Comparison of ENCODE assay signal across 8 cellular contexts in genomic region chr1:24909388-24909898, GRCh38.
DNase-seq lines count a peak whose midpoint lies in the region; ATAC-seq and TF ChIP-seq lines count a peak whose summit lies in the region.

No MANE protein-coding gene starts in this region.

- H3K27ac ChIP-seq in subcutaneous abdominal adipose tissue (ENCODE audit: low read depth, low read length), result no peak overlapping the region

- DNase-seq in AG04449 (ENCODE audit: low read depth, low spot score), result no peak
- peak; percentile 59 for DNase-seq in HEK293T (ENCODE audit: extremely low spot score)
- peak; percentile 89 for DNase-seq in amniotic epithelial cell (ENCODE audit: low read depth)
- peak; percentile 93 for DNase-seq in iPS-NIHi7 (ENCODE audit: extremely low spot score)
- no peak for DNase-seq in NCI-H1417 (lab: John Stamatoyannopoulos, UW)
- DNase-seq in NK-92 treated with Interleukin-12 subunit alpha and Interleukin-12 subunit beta, amount 100 ng/mL, for 24 hours (lab: John Stamatoyannopoulos, UW), result no peak

- no peak for ATAC-seq in GM19455 (IDR thresholded peaks at IDR 0.05; ENCODE audit: unreplicated experiment)

- peak overlapping the region in 2 of 5 donors; percentile 4 to 38 for H3K9ac ChIP-seq in subcutaneous abdominal adipose tissue (ENCODE audit: low read length in 5 of 5)

- TF ChIP-seq CTCF in AG04449 (IDR thresholded peaks at IDR 0.05; ENCODE audit: insufficient read depth, low read length, missing control alignments), result peak; percentile 40

- H3K4me3 ChIP-seq in AG04449 (ENCODE audit: low read depth, low read length), result no peak overlapping the region
- H3K4me3 ChIP-seq in subcutaneous abdominal adipose tissue (ENCODE audit: low read depth in 1 of 5, low read length in 5 of 5), result peak overlapping the region in 4 of 5 donors; percentile 3 to 48 (median 11)

- no peaks in the 10 kb centered on the region for H3K36me3 ChIP-seq in subcutaneous abdominal adipose tissue (ENCODE audit: control insufficient read depth in 5 of 5, insufficient read depth in 5 of 5, low read length in 5 of 5)

- no peaks in the 10 kb centered on the region for H3K9me3 ChIP-seq in subcutaneous abdominal adipose tissue (ENCODE audit: control insufficient read depth in 5 of 5, low read length in 5 of 5)

- peaks cover 2 to 42% (median 26%) of the 10 kb centered on the region in 5 donors for H3K4me1 ChIP-seq in subcutaneous abdominal adipose tissue (ENCODE audit: control insufficient read depth in 5 of 5, insufficient read depth in 5 of 5, low read length in 5 of 5)

- CTCF ChIA-PET in AG04449 (lab: Yijun Ruan, JAX), result interaction anchor here (0.7 to 2.4 kb wide), 9 partner anchors 8 to 128 kb away, joined by 3 to 21 read pairs (median 4); no protein-coding TSS in a partner anchor
- CTCF ChIA-PET in HEK293T (lab: Yijun Ruan, JAX), result interaction anchor here (0.6 to 0.8 kb wide), 2 partner anchors 16 to 61 kb away, joined by 3 to 5 read pairs; no protein-coding TSS in a partner anchor

- POLR2A ChIA-PET in AG04449 (lab: Yijun Ruan, JAX) (no interaction called here), HEK293T (lab: Yijun Ruan, JAX) (no interaction called here)

- peaks cover 0 to 5% (median 0%) of the 10 kb centered on the region in 5 donors for H3K27me3 ChIP-seq in subcutaneous abdominal adipose tissue (ENCODE audit: control insufficient read depth in 5 of 5, insufficient read depth in 4 of 5, low read length in 5 of 5)

TF ChIP-seq in HEK293T, 16 proteins besides CTCF, POLR2A, EP300 and RAD21:
- no peak for TF ChIP-seq FOXA1 (IDR thresholded peaks at IDR 0.05)
- TF ChIP-seq SP1 (IDR thresholded peaks at IDR 0.05), result no peak
- TF ChIP-seq, protein P1, sequence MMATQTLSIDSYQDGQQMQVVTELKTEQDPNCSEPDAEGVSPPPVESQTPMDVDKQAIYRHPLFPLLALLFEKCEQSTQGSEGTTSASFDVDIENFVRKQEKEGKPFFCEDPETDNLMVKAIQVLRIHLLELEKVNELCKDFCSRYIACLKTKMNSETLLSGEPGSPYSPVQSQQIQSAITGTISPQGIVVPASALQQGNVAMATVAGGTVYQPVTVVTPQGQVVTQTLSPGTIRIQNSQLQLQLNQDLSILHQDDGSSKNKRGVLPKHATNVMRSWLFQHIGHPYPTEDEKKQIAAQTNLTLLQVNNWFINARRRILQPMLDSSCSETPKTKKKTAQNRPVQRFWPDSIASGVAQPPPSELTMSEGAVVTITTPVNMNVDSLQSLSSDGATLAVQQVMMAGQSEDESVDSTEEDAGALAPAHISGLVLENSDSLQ (IDR thresholded peaks at IDR 0.05), result no peak
- no peak for TF ChIP-seq BHLHE40 (IDR thresholded peaks at IDR 0.05; ENCODE audit: borderline replicate concordance)
- no peak for TF ChIP-seq FOXK2 (IDR thresholded peaks at IDR 0.05)
- TF ChIP-seq ARNT (IDR thresholded peaks at IDR 0.05), result no peak
- TF ChIP-seq ELF4 (IDR thresholded peaks at IDR 0.05), result no peak
- no peak for TF ChIP-seq NFRKB (IDR thresholded peaks at IDR 0.05)
- TF ChIP-seq CTBP1 (IDR thresholded peaks at IDR 0.05; ENCODE audit: borderline replicate concordance), result no peak
- TF ChIP-seq LEF1 (IDR thresholded peaks at IDR 0.05; ENCODE audit: borderline replicate concordance), result no peak
- no peak for TF ChIP-seq SUZ12 (IDR thresholded peaks at IDR 0.05)
- TF ChIP-seq TARDBP (IDR thresholded peaks at IDR 0.05), result no peak
- no peak for TF ChIP-seq L3MBTL2 (conservative IDR thresholded peaks at IDR 0.05)
- TF ChIP-seq HDGF (IDR thresholded peaks at IDR 0.05; ENCODE audit: borderline replicate concordance), result no peak
- no peak for TF ChIP-seq ZNF384 (IDR thresholded peaks at IDR 0.05)
- TF ChIP-seq FOXM1 (IDR thresholded peaks at IDR 0.05; ENCODE audit: borderline replicate concordance), result no peak

Comparison
In these comparisons a context has a peak if more than half of its experiments do, and no peak if none do; other contexts are left out.
1. DNase-seq: peak in HEK293T (single experiment), amniotic epithelial cell (single experiment) and iPS-NIHi7 (single experiment); none in AG04449 (single experiment), NCI-H1417 (0 of 3) and NK-92 treated with Interleukin-12 subunit alpha and Interleukin-12 subunit beta, amount 100 ng/mL, for 24 hours (single experiment).